ENCODE assay signal across 1 cellular context in genomic region chr9:101028346-101029299, GRCh38.
TF ChIP-seq lines count a peak whose summit lies in the region.

Gene PLPPR1, plus strand, starts transcription at chr9:101028727.

TF ChIP-seq in HepG2, 621 proteins besides CTCF, POLR2A, EP300 and RAD21 (continued from another document and continues in another):
- TF ChIP-seq, protein P1, sequence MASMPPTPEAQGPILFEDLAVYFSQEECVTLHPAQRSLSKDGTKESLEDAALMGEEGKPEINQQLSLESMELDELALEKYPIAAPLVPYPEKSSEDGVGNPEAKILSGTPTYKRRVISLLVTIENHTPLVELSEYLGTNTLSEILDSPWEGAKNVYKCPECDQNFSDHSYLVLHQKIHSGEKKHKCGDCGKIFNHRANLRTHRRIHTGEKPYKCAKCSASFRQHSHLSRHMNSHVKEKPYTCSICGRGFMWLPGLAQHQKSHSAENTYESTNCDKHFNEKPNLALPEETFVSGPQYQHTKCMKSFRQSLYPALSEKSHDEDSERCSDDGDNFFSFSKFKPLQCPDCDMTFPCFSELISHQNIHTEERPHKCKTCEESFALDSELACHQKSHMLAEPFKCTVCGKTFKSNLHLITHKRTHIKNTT (CRISPR knock-in tag; IDR thresholded peaks at IDR 0.05) = no peak
- TF ChIP-seq ZNF292 (CRISPR knock-in tag; IDR thresholded peaks at IDR 0.05; ENCODE audit: borderline replicate concordance, low read depth) (peak; percentile 54; the same call in 1 of the 2 replicates), SNAI1 (CRISPR knock-in tag; IDR thresholded peaks at IDR 0.05; ENCODE audit: borderline replicate concordance) (no peak), ZFP41 (CRISPR knock-in tag; IDR thresholded peaks at IDR 0.05; ENCODE audit: borderline replicate concordance) (no peak), KLF11 (CRISPR knock-in tag; IDR thresholded peaks at IDR 0.05) (no peak), TOE1 (CRISPR knock-in tag; IDR thresholded peaks at IDR 0.05) (no peak), MED8 (CRISPR knock-in tag; IDR thresholded peaks at IDR 0.05; ENCODE audit: insufficient replicate concordance) (peak; percentile 51), ZBTB40 (IDR thresholded peaks at IDR 0.05) (no peak), ZBTB40 (CRISPR knock-in tag; IDR thresholded peaks at IDR 0.05) (no peak; the same call in 1 of the 2 replicates), ARID5B (CRISPR knock-in tag; IDR thresholded peaks at IDR 0.05) (peak; percentile 40), ATF7-NPFF (CRISPR knock-in tag; IDR thresholded peaks at IDR 0.05; ENCODE audit: low read depth) (0 out of 2 replicates have a peak, but pooled peaks have one; percentile 7), NONO (IDR thresholded peaks at IDR 0.05) (no peak), NONO (CRISPR knock-in tag; conservative IDR thresholded peaks at IDR 0.05) (peak; percentile 63), PHF21A (CRISPR knock-in tag; IDR thresholded peaks at IDR 0.05) (peak; percentile 72), ZNF790 (CRISPR knock-in tag; IDR thresholded peaks at IDR 0.05; ENCODE audit: borderline replicate concordance) (no peak; the same call in 1 of the 2 replicates), ZBTB7A (CRISPR knock-in tag; IDR thresholded peaks at IDR 0.05) (no peak), HMGXB4 (CRISPR knock-in tag; IDR thresholded peaks at IDR 0.05; ENCODE audit: borderline replicate concordance in 1 of 2, low read depth in 1 of 2) (peak in 1 of 2 experiments; percentile 85; a peak in 2 of 4 replicates), MBNL3 (CRISPR knock-in tag; conservative IDR thresholded peaks at IDR 0.05) (no peak), ZNF143 (CRISPR knock-in tag; IDR thresholded peaks at IDR 0.05) (peak; percentile 61; the same call in 1 of the 2 replicates), ZNF160 (CRISPR knock-in tag; IDR thresholded peaks at IDR 0.05) (peak; percentile 73; the same call in 1 of the 2 replicates), HDAC6 (IDR thresholded peaks at IDR 0.05; ENCODE audit: low read depth, low read length) (no peak), CHD2 (IDR thresholded peaks at IDR 0.05; ENCODE audit: low read depth, low read length) (no peak), ZNF235 (CRISPR knock-in tag; IDR thresholded peaks at IDR 0.05; ENCODE audit: borderline replicate concordance) (no peak), ZNF703 (CRISPR knock-in tag; IDR thresholded peaks at IDR 0.05; ENCODE audit: borderline replicate concordance) (0 out of 2 replicates have a peak, but pooled peaks have one; percentile 42), ATM (IDR thresholded peaks at IDR 0.05; ENCODE audit: borderline replicate concordance) (no peak)
- TF ChIP-seq, protein P2, sequence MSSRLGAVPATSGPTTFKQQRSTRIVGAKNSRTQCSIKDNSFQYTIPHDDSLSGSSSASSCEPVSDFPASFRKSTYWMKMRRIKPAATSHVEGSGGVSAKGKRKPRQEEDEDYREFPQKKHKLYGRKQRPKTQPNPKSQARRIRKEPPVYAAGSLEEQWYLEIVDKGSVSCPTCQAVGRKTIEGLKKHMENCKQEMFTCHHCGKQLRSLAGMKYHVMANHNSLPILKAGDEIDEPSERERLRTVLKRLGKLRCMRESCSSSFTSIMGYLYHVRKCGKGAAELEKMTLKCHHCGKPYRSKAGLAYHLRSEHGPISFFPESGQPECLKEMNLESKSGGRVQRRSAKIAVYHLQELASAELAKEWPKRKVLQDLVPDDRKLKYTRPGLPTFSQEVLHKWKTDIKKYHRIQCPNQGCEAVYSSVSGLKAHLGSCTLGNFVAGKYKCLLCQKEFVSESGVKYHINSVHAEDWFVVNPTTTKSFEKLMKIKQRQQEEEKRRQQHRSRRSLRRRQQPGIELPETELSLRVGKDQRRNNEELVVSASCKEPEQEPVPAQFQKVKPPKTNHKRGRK (CRISPR knock-in tag; IDR thresholded peaks at IDR 0.05) = no peak
- TF ChIP-seq, protein P3, sequence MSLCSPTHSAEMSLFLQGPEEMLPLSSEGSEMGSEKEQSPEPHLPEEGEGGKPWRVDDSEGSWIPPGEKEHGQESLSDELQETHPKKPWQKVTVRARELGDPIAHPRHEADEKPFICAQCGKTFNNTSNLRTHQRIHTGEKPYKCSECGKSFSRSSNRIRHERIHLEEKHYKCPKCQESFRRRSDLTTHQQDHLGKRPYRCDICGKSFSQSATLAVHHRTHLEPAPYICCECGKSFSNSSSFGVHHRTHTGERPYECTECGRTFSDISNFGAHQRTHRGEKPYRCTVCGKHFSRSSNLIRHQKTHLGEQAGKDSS (CRISPR knock-in tag; IDR thresholded peaks at IDR 0.05; ENCODE audit: borderline replicate concordance, low read depth) = peak; percentile 11; the same call in 1 of the 2 replicates
- TF ChIP-seq, protein P4, sequence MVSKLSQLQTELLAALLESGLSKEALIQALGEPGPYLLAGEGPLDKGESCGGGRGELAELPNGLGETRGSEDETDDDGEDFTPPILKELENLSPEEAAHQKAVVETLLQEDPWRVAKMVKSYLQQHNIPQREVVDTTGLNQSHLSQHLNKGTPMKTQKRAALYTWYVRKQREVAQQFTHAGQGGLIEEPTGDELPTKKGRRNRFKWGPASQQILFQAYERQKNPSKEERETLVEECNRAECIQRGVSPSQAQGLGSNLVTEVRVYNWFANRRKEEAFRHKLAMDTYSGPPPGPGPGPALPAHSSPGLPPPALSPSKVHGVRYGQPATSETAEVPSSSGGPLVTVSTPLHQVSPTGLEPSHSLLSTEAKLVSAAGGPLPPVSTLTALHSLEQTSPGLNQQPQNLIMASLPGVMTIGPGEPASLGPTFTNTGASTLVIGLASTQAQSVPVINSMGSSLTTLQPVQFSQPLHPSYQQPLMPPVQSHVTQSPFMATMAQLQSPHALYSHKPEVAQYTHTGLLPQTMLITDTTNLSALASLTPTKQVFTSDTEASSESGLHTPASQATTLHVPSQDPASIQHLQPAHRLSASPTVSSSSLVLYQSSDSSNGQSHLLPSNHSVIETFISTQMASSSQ (IDR thresholded peaks at IDR 0.05; ENCODE audit: low read depth) = no peak
- TF ChIP-seq, protein P4 (CRISPR knock-in tag; IDR thresholded peaks at IDR 0.05; ENCODE audit: borderline replicate concordance) = peak; percentile 20; the same call in 1 of the 2 replicates
- TF ChIP-seq, protein P5, sequence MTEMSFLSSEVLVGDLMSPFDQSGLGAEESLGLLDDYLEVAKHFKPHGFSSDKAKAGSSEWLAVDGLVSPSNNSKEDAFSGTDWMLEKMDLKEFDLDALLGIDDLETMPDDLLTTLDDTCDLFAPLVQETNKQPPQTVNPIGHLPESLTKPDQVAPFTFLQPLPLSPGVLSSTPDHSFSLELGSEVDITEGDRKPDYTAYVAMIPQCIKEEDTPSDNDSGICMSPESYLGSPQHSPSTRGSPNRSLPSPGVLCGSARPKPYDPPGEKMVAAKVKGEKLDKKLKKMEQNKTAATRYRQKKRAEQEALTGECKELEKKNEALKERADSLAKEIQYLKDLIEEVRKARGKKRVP (CRISPR knock-in tag; IDR thresholded peaks at IDR 0.05) = peak in 1 of 2 experiments; percentile 47; a peak in 1 of 4 replicates
- TF ChIP-seq, protein P6, sequence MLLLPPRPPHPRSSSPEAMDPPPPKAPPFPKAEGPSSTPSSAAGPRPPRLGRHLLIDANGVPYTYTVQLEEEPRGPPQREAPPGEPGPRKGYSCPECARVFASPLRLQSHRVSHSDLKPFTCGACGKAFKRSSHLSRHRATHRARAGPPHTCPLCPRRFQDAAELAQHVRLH (CRISPR knock-in tag; IDR thresholded peaks at IDR 0.05; ENCODE audit: borderline replicate concordance, low read depth) = peak; percentile 30; the same call in 1 of the 2 replicates
